In genomic region chr16:29891525-29892457, GRCh38 we compare ENCODE assay signal across 1 cellular context.
TF ChIP-seq lines count a peak whose summit lies in the region.

No MANE protein-coding gene starts in this region.

TF ChIP-seq in K562, 482 proteins besides CTCF, POLR2A, EP300 and RAD21:
- TF ChIP-seq GMEB1 (CRISPR knock-in tag; IDR thresholded peaks at IDR 0.05) (no peak), CEBPB (tag; IDR thresholded peaks at IDR 0.05) (peak; percentile 68)
